Comparison of ENCODE assay signal across 19 cellular contexts in the genomic region with DNA sequence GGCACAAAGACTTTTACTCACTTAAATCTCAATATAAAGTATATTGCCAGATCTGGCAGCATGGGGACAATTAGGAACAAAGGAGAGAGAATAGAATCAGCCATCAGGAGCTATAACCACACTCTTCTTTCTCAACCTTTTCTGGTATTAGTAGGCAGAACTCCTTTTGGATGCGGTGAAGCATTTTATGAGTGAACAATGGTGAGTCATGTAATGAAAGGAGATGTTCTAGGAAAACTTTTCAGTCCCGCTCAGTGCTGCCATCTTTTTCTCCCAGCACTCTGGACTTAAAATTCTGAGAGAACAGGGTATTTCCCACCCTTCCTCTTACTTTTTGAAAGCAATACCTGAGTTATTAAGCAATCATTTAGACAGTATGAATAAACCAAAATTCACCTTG. TPM values are rescaled to one million over a fixed set of nuclear protein-coding genes. Genes with fewer than 3 reads are reported as not detected.
DNase-seq lines count a peak whose midpoint lies in the region; ATAC-seq and TF ChIP-seq lines count a peak whose summit lies in the region.
"Had no signal": no experiment of that assay in that cellular context is flagged by ENCODE, and none has a peak within 500 bp of the region (broad histone marks: within the 10 kb centered on the region; RNA-seq: fewer than 3 reads in every experiment).

No MANE protein-coding gene starts in this region.

- no peak overlapping the region for H2BK15ac ChIP-seq in IMR-90 (ENCODE audit: low read depth, low read length)

- H2BK120ac ChIP-seq in IMR-90 (ENCODE audit: low read depth, low read length) = no peak overlapping the region

- no CpG with 5 or more reads among the region's 2 CpGs for WGBS in IMR-90 (ENCODE audit: extremely low coverage in 2 of 2, insufficient read length in 1 of 2), 2 experiments
- 94% methylated on average over 2 of the region's 2 CpGs for WGBS in suprapubic skin

- H3K4me2 ChIP-seq in IMR-90 (ENCODE audit: low read depth, low read length) = no peak overlapping the region
- H3K4me2 ChIP-seq: BLaER1 treated with 17β-estradiol and CSF1 and Interleukin-3, amounts not matched to agents 10 nM and 100 nM had no signal

- TF ChIP-seq CTCF in IMR-90 (conservative IDR thresholded peaks at IDR 0.05; ENCODE audit: low read depth, low read length) (no peak), brain (conservative IDR thresholded peaks at IDR 0.05) (no peak), neural crest cell (conservative IDR thresholded peaks at IDR 0.05) (no peak), suprapubic skin (IDR thresholded peaks at IDR 0.05) (no peak)

- dilution Hi-C loops in IMR-90 (cut with HindIII; ENCODE audit: low sequenced_read_pairs, unreplicated experiment) = no loop called here

- H3K4me3 ChIP-seq in IMR-90 (ENCODE audit: insufficient read depth, low read depth, low read length) = no peak overlapping the region
- H3K4me3 ChIP-seq in suprapubic skin = no peak overlapping the region
- H3K4me3 ChIP-seq: BLaER1 treated with 17β-estradiol and CSF1 and Interleukin-3, amounts not matched to agents 10 nM and 100 nM; skin epidermis; upper lobe of left lung had no signal

- peaks cover 45% of the 10 kb centered on the region for H3K36me3 Mint-ChIP-seq in brain
- H3K36me3 Mint-ChIP-seq in neural crest cell (ENCODE audit: low read depth) = peaks cover 23% of the 10 kb centered on the region

- peak overlapping the region in 4 of 5 experiments; percentile 23 to 78 (median 49) for H3K27ac Mint-ChIP-seq in brain
- H3K27ac Mint-ChIP-seq in neural crest cell (ENCODE audit: unreplicated experiment) = peak overlapping the region; percentile 81
- H3K27ac Mint-ChIP-seq: activated CD4-positive, alpha-beta T cell treated with anti-CD3 and anti-CD28 coated beads, Interleukin-2, amount 10 ng/mL, durations not matched to agents 24 days and 14 days; activated naive CD8-positive, alpha-beta T cell treated with anti-CD3 and anti-CD28 coated beads, Interleukin-2, amount 10 ng/mL, durations not matched to agents 7 days and 5 days; stimulated activated memory B cell treated with anti-CD40 and anti-IgM and Interleukin-4, amounts not matched to agents 10 μg/mL and 1 μg/mL and 100 μg/mL, for 72 hours had no signal

- no peak overlapping the region for H3K4ac ChIP-seq in IMR-90 (ENCODE audit: low read depth, low read length)

- no TSS peak for BruUV-seq in IMR-90 (replicated peaks; lab: Mats Ljungman, UMichigan)

- no peak overlapping the region for H3K18ac ChIP-seq in IMR-90 (ENCODE audit: low read depth, low read length)

- H3K79me1 ChIP-seq in IMR-90 (ENCODE audit: low read depth in 1 of 2, low read length in 2 of 2) = peaks cover 2 to 4% of the 10 kb centered on the region in 2 experiments; a peak in 2 of 4 replicates

- no peak overlapping the region for H2AK5ac ChIP-seq in IMR-90 (ENCODE audit: low read depth, low read length)

- peaks cover 2% of the 10 kb centered on the region; the same call in 1 of the 2 replicates for H3K4me1 ChIP-seq in IMR-90 (ENCODE audit: control insufficient read depth, insufficient read depth, low read length)
- no peaks in the 10 kb centered on the region for H3K4me1 ChIP-seq in suprapubic skin
- H3K4me1 ChIP-seq: upper lobe of left lung had no signal

- no peak overlapping the region for H2BK20ac ChIP-seq in IMR-90 (ENCODE audit: low read depth, low read length)

- H3K27me3 Mint-ChIP-seq in brain (no peaks in the 10 kb centered on the region), neural crest cell (ENCODE audit: low read depth) (no peaks in the 10 kb centered on the region)
- H3K27me3 Mint-ChIP-seq: activated CD4-positive, alpha-beta T cell treated with anti-CD3 and anti-CD28 coated beads, Interleukin-2, amount 10 ng/mL, durations not matched to agents 24 days and 14 days; activated naive CD8-positive, alpha-beta T cell treated with anti-CD3 and anti-CD28 coated beads, Interleukin-2, amount 10 ng/mL, durations not matched to agents 7 days and 5 days; stimulated activated memory B cell treated with anti-CD40 and anti-IgM and Interleukin-4, amounts not matched to agents 10 μg/mL and 1 μg/mL and 100 μg/mL, for 72 hours had no signal

- H3K14ac ChIP-seq in IMR-90 (replicated peaks; ENCODE audit: low read depth, low read length) = no peak overlapping the region

- no peaks in the 10 kb centered on the region for H3K9me1 ChIP-seq in IMR-90 (ENCODE audit: insufficient read depth, low read length)

- H3K27me3 ChIP-seq in IMR-90 (ENCODE audit: control insufficient read depth, insufficient read depth, low read length) (no peaks in the 10 kb centered on the region), suprapubic skin (no peaks in the 10 kb centered on the region)
- H3K27me3 ChIP-seq: BLaER1 treated with 17β-estradiol and CSF1 and Interleukin-3, amounts not matched to agents 10 nM and 100 nM; upper lobe of left lung had no signal

- no peak overlapping the region for H4K5ac ChIP-seq in IMR-90 (ENCODE audit: low read depth, low read length)

- H2AK9ac ChIP-seq in IMR-90 (replicated peaks; ENCODE audit: low read depth, low read length, poor library complexity) = no peak overlapping the region

- H3K4me1 Mint-ChIP-seq in brain = peaks cover 8% of the 10 kb centered on the region
- peaks cover 23% of the 10 kb centered on the region for H3K4me1 Mint-ChIP-seq in neural crest cell

- DNase-seq in Caki2 (ENCODE audit: low read depth) (peak; percentile 59), IMR-90 (peak; percentile 29), neural crest cell (ENCODE audit: low read depth, low spot score) (no peak), suprapubic skin (ENCODE audit: low spot score in 2 of 2) (no peak), NCI-H345 (lab: John Stamatoyannopoulos, UW) (no peak)
- DNase-seq: activated CD4-positive, alpha-beta T cell treated with anti-CD3 and anti-CD28 coated beads, Interleukin-2, amount 10 ng/mL, durations not matched to agents 24 days and 14 days; activated naive CD8-positive, alpha-beta T cell treated with anti-CD3 and anti-CD28 coated beads, Interleukin-2, amount 10 ng/mL, durations not matched to agents 7 days and 5 days; activated T-cell treated with anti-CD3 and anti-CD28 coated beads for 4 hours; NCI-H187; NCI-H774; occipital lobe; upper lobe of left lung had no signal

- H3K36me3 ChIP-seq in IMR-90 (ENCODE audit: control insufficient read depth, insufficient read depth, low read length) (peaks cover 6% of the 10 kb centered on the region; the same call in 1 of the 2 replicates), suprapubic skin (peaks cover 22% of the 10 kb centered on the region)

- no peak overlapping the region for H2AFZ ChIP-seq in IMR-90 (replicated peaks; ENCODE audit: low read length, poor library complexity)

- in situ Hi-C loops in Caki2 (cut with HindIII; ENCODE audit: low pct_unique_long_range_greater_than_20kb, low sequenced_read_pairs) (no loop called here), IMR-90 (cut with MboI; ENCODE audit: low sequenced_read_pairs) (no loop called here)

- H3K27ac ChIP-seq in IMR-90 (ENCODE audit: insufficient read depth, low read length) (no peak overlapping the region), suprapubic skin (no peak overlapping the region)
- H3K27ac ChIP-seq: BLaER1 treated with 17β-estradiol and CSF1 and Interleukin-3, amounts not matched to agents 10 nM and 100 nM; skin epidermis; upper lobe of left lung had no signal

- ATAC-seq in IMR-90 (ENCODE audit: low read depth) (no peak), GM19023 (IDR thresholded peaks at IDR 0.05; ENCODE audit: unreplicated experiment) (no peak), GM21381 (IDR thresholded peaks at IDR 0.05; ENCODE audit: unreplicated experiment) (no peak)
- ATAC-seq: Right ventricle myocardium inferior; stimulated activated memory B cell treated with anti-CD40 and anti-IgM and Interleukin-4, amounts not matched to agents 10 μg/mL and 1 μg/mL and 100 μg/mL, for 72 hours had no signal

- CTCF ChIA-PET in IMR-90 (lab: Yijun Ruan, JAX) = no interaction called here

- TF ChIP-seq EP300 in suprapubic skin (IDR thresholded peaks at IDR 0.05) = no peak

- H2BK5ac ChIP-seq in IMR-90 (ENCODE audit: low read depth, low read length, poor library complexity, severe bottlenecking) = no peak overlapping the region

- TF ChIP-seq POLR2A in IMR-90 (IDR thresholded peaks at IDR 0.05; ENCODE audit: low read depth, low read length) (no peak), suprapubic skin (IDR thresholded peaks at IDR 0.05) (no peak)

- H4K91ac ChIP-seq in IMR-90 (ENCODE audit: insufficient read depth, low read depth, low read length) = no peak overlapping the region

- H3K9me3 ChIP-seq in IMR-90 (ENCODE audit: control insufficient read depth, insufficient read depth, low read length) (no peaks in the 10 kb centered on the region), suprapubic skin (no peaks in the 10 kb centered on the region)
- H3K9me3 ChIP-seq: upper lobe of left lung had no signal

- TF ChIP-seq RAD21 in IMR-90 (IDR thresholded peaks at IDR 0.05; ENCODE audit: low read length) = no peak

- intact Hi-C loops in IMR-90 (cut with micrococcal nuclease) = no loop called here

- H3K4me3 Mint-ChIP-seq in brain (peak overlapping the region in 1 of 5 experiments; percentile 39), neural crest cell (peak overlapping the region; percentile 54)
- H3K4me3 Mint-ChIP-seq: activated CD4-positive, alpha-beta T cell treated with anti-CD3 and anti-CD28 coated beads, Interleukin-2, amount 10 ng/mL, durations not matched to agents 24 days and 14 days; activated naive CD8-positive, alpha-beta T cell treated with anti-CD3 and anti-CD28 coated beads, Interleukin-2, amount 10 ng/mL, durations not matched to agents 7 days and 5 days; stimulated activated memory B cell treated with anti-CD40 and anti-IgM and Interleukin-4, amounts not matched to agents 10 μg/mL and 1 μg/mL and 100 μg/mL, for 72 hours had no signal

- H3K56ac ChIP-seq in IMR-90 (ENCODE audit: extremely low read depth, insufficient read depth, low read length) = no peak overlapping the region

- POLR2A ChIA-PET in IMR-90 (lab: Charles Lee; ENCODE audit: unreplicated experiment) = no interaction called here

- no peak overlapping the region for H3K9ac ChIP-seq in IMR-90 (ENCODE audit: low read depth, low read length)
- H3K9ac ChIP-seq: BLaER1 treated with 17β-estradiol and CSF1 and Interleukin-3, amounts not matched to agents 10 nM and 100 nM had no signal

- H3K9me3 Mint-ChIP-seq in brain = no peaks in the 10 kb centered on the region
- H3K9me3 Mint-ChIP-seq in neural crest cell = peaks cover 7% of the 10 kb centered on the region
- H3K9me3 Mint-ChIP-seq: activated CD4-positive, alpha-beta T cell treated with anti-CD3 and anti-CD28 coated beads, Interleukin-2, amount 10 ng/mL, durations not matched to agents 24 days and 14 days; activated naive CD8-positive, alpha-beta T cell treated with anti-CD3 and anti-CD28 coated beads, Interleukin-2, amount 10 ng/mL, durations not matched to agents 7 days and 5 days; stimulated activated memory B cell treated with anti-CD40 and anti-IgM and Interleukin-4, amounts not matched to agents 10 μg/mL and 1 μg/mL and 100 μg/mL, for 72 hours had no signal

- no peak overlapping the region for H3K23ac ChIP-seq in IMR-90 (ENCODE audit: low read depth, low read length)

- no peaks in the 10 kb centered on the region for H4K20me1 ChIP-seq in IMR-90 (ENCODE audit: insufficient read depth, low read length)
- H4K20me1 ChIP-seq: BLaER1 treated with 17β-estradiol and CSF1 and Interleukin-3, amounts not matched to agents 10 nM and 100 nM had no signal

- no peak overlapping the region for H4K8ac ChIP-seq in IMR-90 (ENCODE audit: low read depth in 2 of 2, low read length in 2 of 2)

RNA-seq across cellular contexts. Expression of a gene that starts 32.2 kb away (rescaled TPM):
- 10.8 and 35.1 TPM in 2 replicates for total RNA-seq in Caki2 (2014; rRNA removed; shearing (Covaris generic); ENCODE audit: low replicate concordance)
- total RNA-seq in IMR-90 (2012; rRNA removed) = 3.9 and 5.0 TPM in 2 replicates
- 5.5 and 9.6 TPM in 2 replicates for polyA plus RNA-seq in IMR-90 (2012; rRNA removed)
- polyA plus RNA-seq in IMR-90 (2012; cell fraction: cytosol; rRNA removed) = 0.99 and 1.9 TPM in 2 replicates
- polyA plus RNA-seq in IMR-90 (2012; cell fraction: nucleus; rRNA removed; ENCODE audit: low replicate concordance) = 0.47 and 3.1 TPM in 2 replicates
- polyA plus RNA-seq in brain (ENCODE audit: insufficient read depth, low read depth, low replicate concordance) = 6.4 TPM
- total RNA-seq in neural crest cell = 22.0 and 23.2 TPM in 2 replicates
- total RNA-seq in suprapubic skin = 1 to 10 TPM; 2.9 to 7.7 (median 5.8) TPM

RNA-seq across cellular contexts. Expression of a gene that starts 34.1 kb away (rescaled TPM):
- 60.6 and 61.8 TPM in 2 replicates for total RNA-seq in Caki2 (2014; rRNA removed; shearing (Covaris generic); ENCODE audit: low replicate concordance)
- 32.6 and 36.9 TPM in 2 replicates for total RNA-seq in IMR-90 (2012; rRNA removed)
- 51.0 and 53.3 TPM in 2 replicates for polyA plus RNA-seq in IMR-90 (2012; rRNA removed)
- 8.0 and 13.7 TPM in 2 replicates for polyA plus RNA-seq in IMR-90 (2012; cell fraction: cytosol; rRNA removed)
- polyA plus RNA-seq in IMR-90 (2012; cell fraction: nucleus; rRNA removed; ENCODE audit: low replicate concordance) = 1.3 and 11.6 TPM in 2 replicates
- polyA plus RNA-seq in brain (ENCODE audit: insufficient read depth, low read depth, low replicate concordance) = 11.1 TPM
- total RNA-seq in neural crest cell = 25.2 and 28.3 TPM in 2 replicates
- total RNA-seq in suprapubic skin = 1 to 10 TPM; 1.5 to 3.9 (median 2.8) TPM

Comparison
In these comparisons a context has a peak if more than half of its experiments do, and no peak if none do; other contexts are left out.
1. DNase-seq: peak in Caki2 (single experiment) and IMR-90 (single experiment); none in neural crest cell (single experiment), suprapubic skin (0 of 2) and NCI-H345 (single experiment).